Comparison of ENCODE assay signal across 12 cellular contexts in the genomic region with DNA sequence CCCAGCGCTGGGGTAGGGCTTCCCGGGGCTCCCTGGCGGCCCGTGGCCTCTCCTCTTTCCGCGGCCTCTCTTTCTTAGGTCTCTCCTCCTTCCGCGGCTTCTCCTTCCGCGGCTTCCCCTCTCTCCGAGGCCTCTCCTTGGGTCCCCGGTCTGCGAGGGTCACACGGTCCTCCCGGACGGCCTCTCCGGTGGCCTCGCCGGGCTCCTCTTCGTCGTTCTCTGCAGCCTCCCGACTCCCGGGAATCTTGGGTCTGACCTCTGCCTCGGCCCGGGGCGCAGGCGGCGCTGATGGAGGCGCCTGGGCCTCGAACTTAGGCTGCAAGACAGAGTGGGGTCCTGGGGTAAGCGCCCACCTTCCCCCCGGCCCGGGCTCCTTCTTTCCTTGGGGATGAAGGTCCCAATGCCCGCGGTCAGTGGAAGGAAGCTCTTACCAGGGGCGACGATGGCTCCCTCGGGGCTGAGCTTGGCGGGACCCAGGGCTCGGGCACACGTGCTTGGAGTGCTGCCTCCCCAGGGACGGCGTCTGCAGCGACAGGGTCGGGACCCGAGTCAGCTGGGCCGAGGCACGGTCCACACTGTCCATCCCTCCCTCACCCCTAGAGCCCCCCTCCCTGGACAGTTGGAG. TPM values are rescaled to one million over a fixed set of nuclear protein-coding genes. Genes with fewer than 3 reads are reported as not detected.
DNase-seq lines count a peak whose midpoint lies in the region; ATAC-seq, FAIRE-seq and TF ChIP-seq lines count a peak whose summit lies in the region.
"Had no signal": no experiment of that assay in that cellular context is flagged by ENCODE, and none has a peak within 500 bp of the region (broad histone marks: within the 10 kb centered on the region; RNA-seq: fewer than 3 reads in every experiment).

No MANE protein-coding gene starts in this region.

- DNase-seq in activated naive CD4-positive, alpha-beta T cell treated with anti-CD3 and anti-CD28 coated beads, Interleukin-2, amount 50 U/mL, for 72 hours (ENCODE audit: low spot score in 2 of 2) = no peak
- DNase-seq in Peyer's patch (no peak), NCI-H226 (no peak), progenitor cell of endocrine pancreas (ENCODE audit: low spot score, unreplicated experiment) (no peak), GM12891 (ENCODE audit: insufficient read length, low spot score) (no peak)
- DNase-seq in stimulated activated naive CD8-positive, alpha-beta T cell treated with anti-CD3 and anti-CD28 coated beads, Interleukin-15, amount 100 ng/mL, for 72 hours = peak in 1 of 2 donors; percentile 47
- DNase-seq: amniotic stem cell had no signal

- TF ChIP-seq POLR2A in Peyer's patch (IDR thresholded peaks at IDR 0.05) (no peak), GM12891 (IDR thresholded peaks at IDR 0.05; ENCODE audit: low read depth, low read length) (no peak)

- H3K36me3 ChIP-seq in Peyer's patch = peaks cover 0 to 13% (median 0%) of the 10 kb centered on the region in 3 donors

- no peaks in the 10 kb centered on the region for H3K36me3 Mint-ChIP-seq in activated naive CD4-positive, alpha-beta T cell treated with anti-CD3 and anti-CD28 coated beads, Interleukin-2, amount 50 U/mL, for 24 hours
- H3K36me3 Mint-ChIP-seq in activated naive CD4-positive, alpha-beta T cell treated with anti-CD3 and anti-CD28 coated beads, Interleukin-2, amount 50 U/mL, for 72 hours = no peaks in the 10 kb centered on the region
- H3K36me3 Mint-ChIP-seq in progenitor cell of endocrine pancreas (ENCODE audit: insufficient read depth) = no peaks in the 10 kb centered on the region

- H3K4me3 Mint-ChIP-seq in activated naive CD4-positive, alpha-beta T cell treated with anti-CD3 and anti-CD28 coated beads, Interleukin-2, amount 50 U/mL, for 24 hours = peak overlapping the region; percentile 74
- peak overlapping the region; percentile 70 to 81 for H3K4me3 Mint-ChIP-seq in stimulated activated naive CD8-positive, alpha-beta T cell treated with anti-CD3 and anti-CD28 coated beads, Interleukin-15, amount 100 ng/mL, for 72 hours
- H3K4me3 Mint-ChIP-seq in progenitor cell of endocrine pancreas (ENCODE audit: low read depth) = no peak overlapping the region

- FAIRE-seq in GM12891 (lab: Jason Lieb, UNC) = no peak

- H3K9me3 Mint-ChIP-seq in activated naive CD4-positive, alpha-beta T cell treated with anti-CD3 and anti-CD28 coated beads, Interleukin-2, amount 50 U/mL, for 24 hours = no peaks in the 10 kb centered on the region
- H3K9me3 Mint-ChIP-seq in activated naive CD4-positive, alpha-beta T cell treated with anti-CD3 and anti-CD28 coated beads, Interleukin-2, amount 50 U/mL, for 72 hours = no peaks in the 10 kb centered on the region
- H3K9me3 Mint-ChIP-seq in stimulated activated naive CD8-positive, alpha-beta T cell treated with anti-CD3 and anti-CD28 coated beads, Interleukin-15, amount 100 ng/mL, for 72 hours = no peaks in the 10 kb centered on the region
- H3K9me3 Mint-ChIP-seq in progenitor cell of endocrine pancreas (ENCODE audit: low read depth) = no peaks in the 10 kb centered on the region

- no peaks in the 10 kb centered on the region for H3K27me3 Mint-ChIP-seq in activated naive CD4-positive, alpha-beta T cell treated with anti-CD3 and anti-CD28 coated beads, Interleukin-2, amount 50 U/mL, for 24 hours
- peaks cover 28% of the 10 kb centered on the region for H3K27me3 Mint-ChIP-seq in stimulated activated naive CD8-positive, alpha-beta T cell treated with anti-CD3 and anti-CD28 coated beads, Interleukin-15, amount 100 ng/mL, for 72 hours
- H3K27me3 Mint-ChIP-seq in progenitor cell of endocrine pancreas = peaks cover 4% of the 10 kb centered on the region

- peaks cover 0 to 43% of the 10 kb centered on the region in 2 donors for H3K27me3 ChIP-seq in Peyer's patch

- no peak for TF ChIP-seq CTCF in Peyer's patch (IDR thresholded peaks at IDR 0.05)
- TF ChIP-seq CTCF in progenitor cell of endocrine pancreas (IDR thresholded peaks at IDR 0.05; ENCODE audit: unreplicated experiment) = no peak

- ATAC-seq in activated naive CD4-positive, alpha-beta T cell treated with anti-CD3 and anti-CD28 coated beads, Interleukin-2, amount 50 U/mL, for 72 hours = no peak
- peak; percentile 0 for ATAC-seq in stimulated activated naive CD8-positive, alpha-beta T cell treated with anti-CD3 and anti-CD28 coated beads, Interleukin-15, amount 100 ng/mL, for 72 hours

- H3K4me1 ChIP-seq in Peyer's patch = peaks cover 0 to 45% (median 29%) of the 10 kb centered on the region in 4 donors

- peaks cover 8% of the 10 kb centered on the region for H3K4me1 Mint-ChIP-seq in activated naive CD4-positive, alpha-beta T cell treated with anti-CD3 and anti-CD28 coated beads, Interleukin-2, amount 50 U/mL, for 24 hours
- peaks cover 55% of the 10 kb centered on the region for H3K4me1 Mint-ChIP-seq in stimulated activated naive CD8-positive, alpha-beta T cell treated with anti-CD3 and anti-CD28 coated beads, Interleukin-15, amount 100 ng/mL, for 72 hours
- peaks cover 3% of the 10 kb centered on the region for H3K4me1 Mint-ChIP-seq in progenitor cell of endocrine pancreas (ENCODE audit: low read depth)

- no peak overlapping the region for H3K27ac Mint-ChIP-seq in activated naive CD4-positive, alpha-beta T cell treated with anti-CD3 and anti-CD28 coated beads, Interleukin-2, amount 50 U/mL, for 24 hours
- peak overlapping the region in 1 of 2 donors; percentile 29 for H3K27ac Mint-ChIP-seq in activated naive CD4-positive, alpha-beta T cell treated with anti-CD3 and anti-CD28 coated beads, Interleukin-2, amount 50 U/mL, for 72 hours
- peak overlapping the region in 1 of 2 donors; percentile 85 for H3K27ac Mint-ChIP-seq in stimulated activated naive CD8-positive, alpha-beta T cell treated with anti-CD3 and anti-CD28 coated beads, Interleukin-15, amount 100 ng/mL, for 72 hours
- H3K27ac Mint-ChIP-seq in progenitor cell of endocrine pancreas = no peak overlapping the region

- H3K4me3 ChIP-seq in Peyer's patch (peak overlapping the region; percentile 18 to 52 (median 34)), iPS-18c (ENCODE audit: insufficient read depth, low read depth, low read length) (peak overlapping the region; percentile 57)

- H3K27ac ChIP-seq in Peyer's patch = peak overlapping the region in 1 of 4 donors; percentile 55
- H3K27ac ChIP-seq: RWPE1 had no signal

- no peaks in the 10 kb centered on the region for H3K9me3 ChIP-seq in Peyer's patch
- no peaks in the 10 kb centered on the region for H3K9me3 ChIP-seq in iPS-18c (ENCODE audit: control insufficient read depth, insufficient read depth, low read length)

TF ChIP-seq in GM12891, 5 proteins besides CTCF, POLR2A, EP300 and RAD21:
- TF ChIP-seq SPI1 (IDR thresholded peaks at IDR 0.05; ENCODE audit: low read depth, low read length) (no peak), TAF1 (IDR thresholded peaks at IDR 0.05; ENCODE audit: low read depth, low read length) (no peak)

RNA-seq across cellular contexts. Expression of gene AMH, which starts 3.5 kb away (rescaled TPM):
- 1 to 10 TPM; 1.9 to 2.9 TPM for total RNA-seq in activated naive CD4-positive, alpha-beta T cell treated with anti-CD3 and anti-CD28 coated beads, Interleukin-2, amount 50 U/mL, for 72 hours
- total RNA-seq in Peyer's patch (1 to 10 TPM in 2 of 4 donors, under 1 TPM in 1, not detected in 1; 0.95 to 4.7 (median 1.6) TPM), progenitor cell of endocrine pancreas (58.4 and 71.3 TPM in 2 replicates)
- 0.19 TPM for polyA plus RNA-seq in GM12891 (2012; ENCODE audit: low read depth, missing spikeins)

RNA-seq across cellular contexts. Expression of gene JSRP1, which starts 3.6 kb away (rescaled TPM):
- total RNA-seq in activated naive CD4-positive, alpha-beta T cell treated with anti-CD3 and anti-CD28 coated beads, Interleukin-2, amount 50 U/mL, for 72 hours = under 1 TPM; 0.39 to 0.56 TPM
- not detected for total RNA-seq in Peyer's patch
- 1.00 and 1.6 TPM in 2 replicates for total RNA-seq in progenitor cell of endocrine pancreas
- 0.41 TPM for polyA plus RNA-seq in GM12891 (2012; ENCODE audit: low read depth, missing spikeins)
- total RNA-seq: lower leg skin had no signal

RNA-seq across cellular contexts. Expression of gene SF3A2, which starts 16.0 kb away (rescaled TPM):
- 100 to 1,000 TPM; 145 to 154 TPM for total RNA-seq in activated naive CD4-positive, alpha-beta T cell treated with anti-CD3 and anti-CD28 coated beads, Interleukin-2, amount 50 U/mL, for 72 hours
- 100 to 1,000 TPM in 1 of 4 donors, 10 to 100 TPM in 3; 38.7 to 133 (median 72.3) TPM for total RNA-seq in Peyer's patch
- 152 and 156 TPM in 2 replicates for total RNA-seq in progenitor cell of endocrine pancreas
- 66.1 TPM for polyA plus RNA-seq in GM12891 (2012; ENCODE audit: low read depth, missing spikeins)

RNA-seq across cellular contexts. Expression of gene PLEKHJ1, which starts 16.5 kb away (rescaled TPM):
- total RNA-seq in activated naive CD4-positive, alpha-beta T cell treated with anti-CD3 and anti-CD28 coated beads, Interleukin-2, amount 50 U/mL, for 72 hours = 10 to 100 TPM; 41.9 to 69.9 TPM
- total RNA-seq in Peyer's patch (100 to 1,000 TPM; 156 to 298 (median 227) TPM), progenitor cell of endocrine pancreas (116 and 119 TPM in 2 replicates)
- 66.6 TPM for polyA plus RNA-seq in GM12891 (2012; ENCODE audit: low read depth, missing spikeins)

RNA-seq across cellular contexts. Expression of gene PEAK3, which starts 29.4 kb away (rescaled TPM):
- total RNA-seq in activated naive CD4-positive, alpha-beta T cell treated with anti-CD3 and anti-CD28 coated beads, Interleukin-2, amount 50 U/mL, for 72 hours = not detected
- total RNA-seq in Peyer's patch = 1 to 10 TPM; 1.2 to 5.8 (median 2.6) TPM
- not detected in 2 replicates for total RNA-seq in progenitor cell of endocrine pancreas
- polyA plus RNA-seq in GM12891 (2012; ENCODE audit: low read depth, missing spikeins) = 0.49 TPM
- total RNA-seq: HT-29 had no signal

Comparison
In these comparisons a context has a peak if more than half of its experiments do, and no peak if none do; other contexts are left out.
1. RNA of gene AMH, which starts 3.5 kb away (total RNA-seq): 58.4 to 71.3 TPM in progenitor cell of endocrine pancreas; 1.9 to 2.9 TPM in activated naive CD4-positive, alpha-beta T cell treated with anti-CD3 and anti-CD28 coated beads, Interleukin-2, amount 50 U/mL, for 72 hours and 0.95 to 4.7 TPM in Peyer's patch; every median in the first group is over 10 times any median in the second.